ENCODE assay signal across 24 cellular contexts in the genomic region with DNA sequence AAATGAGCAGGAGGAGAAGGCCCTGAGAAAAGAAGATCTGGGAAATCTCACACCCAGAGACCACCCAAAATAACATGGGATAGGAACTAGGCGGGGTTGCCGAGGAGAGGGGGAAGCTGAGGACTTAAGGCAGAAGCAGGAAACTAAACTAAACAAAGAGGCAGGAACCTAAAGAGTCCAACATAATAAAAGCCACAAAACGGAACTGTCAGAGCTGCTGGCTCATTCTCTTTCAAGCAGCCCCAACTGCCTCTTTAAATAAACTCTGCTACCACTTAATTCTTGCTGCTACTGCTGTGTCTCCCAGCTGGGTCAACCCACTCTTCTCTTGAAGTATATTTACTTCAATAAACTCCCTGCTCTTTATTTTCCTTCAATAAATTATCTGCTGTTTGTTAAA. TPM values are rescaled to one million over a fixed set of nuclear protein-coding genes. Genes with fewer than 3 reads are reported as not detected.
A peak's percentile ranks its signal among the peaks of the same experiment; 100 is the strongest.
DNase-seq lines count a peak whose midpoint lies in the region; ATAC-seq lines count a peak whose summit lies in the region.
"Had no signal": no experiment of that assay in that cellular context is flagged by ENCODE, and none has a peak within 500 bp of the region (broad histone marks: within the 10 kb centered on the region; RNA-seq: fewer than 3 reads in every experiment).

No MANE protein-coding gene starts in this region.

- H3K4me1 Mint-ChIP-seq in dendritic cell treated with granulocyte-macrophage colony-stimulating factor and Interleukin-4, amounts not matched to agents 40 ng/mL and 50 ng/mL, for 4 days (ENCODE audit: low read depth) = peaks cover 22% of the 10 kb centered on the region
- no peaks in the 10 kb centered on the region for H3K4me1 Mint-ChIP-seq in T-helper 17 cell
- H3K4me1 Mint-ChIP-seq: CD4-positive, alpha-beta memory T cell had no signal

- H3K27ac Mint-ChIP-seq in dendritic cell treated with granulocyte-macrophage colony-stimulating factor and Interleukin-4, amounts not matched to agents 40 ng/mL and 50 ng/mL, for 4 days = peak overlapping the region; percentile 74
- no peak overlapping the region for H3K27ac Mint-ChIP-seq in T-helper 17 cell
- H3K27ac Mint-ChIP-seq: activated CD8-positive, alpha-beta T cell treated with anti-CD3 and anti-CD28 coated beads for 36 hours; activated naive CD8-positive, alpha-beta T cell; CD4-positive, alpha-beta memory T cell had no signal

- intact Hi-C loops in dendritic cell treated with granulocyte-macrophage colony-stimulating factor and Interleukin-4, amounts not matched to agents 40 ng/mL and 50 ng/mL, for 4 days (cut with micrococcal nuclease) = no loop called here
- intact Hi-C loops in left cardiac atrium (cut with DNase I) = no loop called here

- H3K4me3 Mint-ChIP-seq in dendritic cell treated with granulocyte-macrophage colony-stimulating factor and Interleukin-4, amounts not matched to agents 40 ng/mL and 50 ng/mL, for 4 days = no peak overlapping the region
- no peak overlapping the region for H3K4me3 Mint-ChIP-seq in T-helper 17 cell
- H3K4me3 Mint-ChIP-seq: activated CD8-positive, alpha-beta T cell treated with anti-CD3 and anti-CD28 coated beads for 36 hours; activated naive CD8-positive, alpha-beta T cell; CD4-positive, alpha-beta memory T cell had no signal

- H3K9me3 ChIP-seq in T-helper 17 cell (ENCODE audit: control insufficient read depth, low read length, poor library complexity, severe bottlenecking) = no peaks in the 10 kb centered on the region
- H3K9me3 ChIP-seq: body of pancreas, mucosa of descending colon, neutrophil had no signal

- peak; percentile 19 for DNase-seq in NCI-H510A treated with DMSO at 0.1 percent for 48 hours (lab: John Stamatoyannopoulos, UW)
- no peak for DNase-seq in NCI-H510A (lab: John Stamatoyannopoulos, UW)
- DNase-seq in NOMO-1 treated with DMSO at 0.1 percent for 48 hours (lab: John Stamatoyannopoulos, UW; ENCODE audit: unreplicated experiment) = peak; percentile 84
- no peak for DNase-seq in T-helper 17 cell
- DNase-seq in effector CD8-positive, alpha-beta T cell (lab: John Stamatoyannopoulos, UW) = no peak
- no peak for DNase-seq in left cardiac atrium
- DNase-seq in ACHN = no peak
- DNase-seq: 8988T; activated CD8-positive, alpha-beta T cell treated with anti-CD3 and anti-CD28 coated beads for 36 hours; activated T-cell treated with anti-CD3 and anti-CD28 coated beads, Interleukin-2, amount 50 U/mL, for 48 hours; body of pancreas; CD4-positive, alpha-beta memory T cell; DMS79 treated with DMSO at 0.1 percent for 48 hours; NCI-H1048; NCI-H526 treated with DMSO at 0.1 percent for 48 hours; retina had no signal

- no peaks in the 10 kb centered on the region for H3K9me3 Mint-ChIP-seq in dendritic cell treated with granulocyte-macrophage colony-stimulating factor and Interleukin-4, amounts not matched to agents 40 ng/mL and 50 ng/mL, for 4 days
- H3K9me3 Mint-ChIP-seq: activated CD8-positive, alpha-beta T cell treated with anti-CD3 and anti-CD28 coated beads for 36 hours had no signal

- no peaks in the 10 kb centered on the region for H3K27me3 Mint-ChIP-seq in dendritic cell treated with granulocyte-macrophage colony-stimulating factor and Interleukin-4, amounts not matched to agents 40 ng/mL and 50 ng/mL, for 4 days
- no peaks in the 10 kb centered on the region for H3K27me3 Mint-ChIP-seq in T-helper 17 cell
- H3K27me3 Mint-ChIP-seq: activated CD8-positive, alpha-beta T cell treated with anti-CD3 and anti-CD28 coated beads for 36 hours; activated naive CD8-positive, alpha-beta T cell; CD4-positive, alpha-beta memory T cell had no signal

- in situ Hi-C loops in ACHN (cut with HindIII; ENCODE audit: low pct_ligation_motif_present, low pct_unique_long_range_greater_than_20kb, low sequenced_read_pairs) = no loop called here

- no peaks in the 10 kb centered on the region for H3K36me3 Mint-ChIP-seq in dendritic cell treated with granulocyte-macrophage colony-stimulating factor and Interleukin-4, amounts not matched to agents 40 ng/mL and 50 ng/mL, for 4 days (ENCODE audit: low read depth)
- no peaks in the 10 kb centered on the region for H3K36me3 Mint-ChIP-seq in T-helper 17 cell (ENCODE audit: low read depth)
- H3K36me3 Mint-ChIP-seq: activated naive CD8-positive, alpha-beta T cell; CD4-positive, alpha-beta memory T cell had no signal

- ATAC-seq in T-helper 17 cell = no peak
- ATAC-seq in left cardiac atrium = no peak
- ATAC-seq: activated CD8-positive, alpha-beta T cell treated with anti-CD3 and anti-CD28 coated beads for 36 hours; body of pancreas; mucosa of descending colon had no signal

RNA-seq across cellular contexts. Expression of a gene that starts 44.5 kb away (rescaled TPM):
- total RNA-seq in T-helper 17 cell (not detected), left cardiac atrium (not detected)
- total RNA-seq: activated CD8-positive, alpha-beta T cell treated with anti-CD3 and anti-CD28 coated beads for 36 hours; body of pancreas; CD4-positive, alpha-beta memory T cell; epithelial cell of proximal tubule; frontal cortex; mucosa of descending colon; RPMI7951; temporal lobe had no signal

Comparison
In these comparisons a context has a peak if more than half of its experiments do, and no peak if none do; other contexts are left out.
1. DNase-seq: peak in NCI-H510A treated with DMSO at 0.1 percent for 48 hours (single experiment) and NOMO-1 treated with DMSO at 0.1 percent for 48 hours (single experiment); none in NCI-H510A (single experiment), T-helper 17 cell (0 of 3), effector CD8-positive, alpha-beta T cell (single experiment), left cardiac atrium (single experiment) and ACHN (single experiment).